Comparison of ENCODE assay signal across 7 cellular contexts in genomic region chr17:73707358-73707757, GRCh38.
"Had no signal": no experiment of that assay in that cellular context is flagged by ENCODE, and none has a peak within 500 bp of the region (broad histone marks: within the 10 kb centered on the region; RNA-seq: fewer than 3 reads in every experiment).

No MANE protein-coding gene starts in this region.

- ATAC-seq: GM23338, HCT116, HepG2 had no signal

- DNase-seq: H7, KG1 had no signal

- H3K9me3 ChIP-seq: HAP-1 had no signal

- H3K27ac ChIP-seq: HL-60 had no signal

- FAIRE-seq: HepG2 had no signal

- H3K4me3 ChIP-seq: GM23338, HAP-1 had no signal

- H3K4me1 ChIP-seq: HAP-1 had no signal

- H3K36me3 ChIP-seq: HAP-1 had no signal

- H3K4me2 ChIP-seq: GM23338 had no signal

- H2AFZ ChIP-seq: GM23338 had no signal
